In the genomic region with DNA sequence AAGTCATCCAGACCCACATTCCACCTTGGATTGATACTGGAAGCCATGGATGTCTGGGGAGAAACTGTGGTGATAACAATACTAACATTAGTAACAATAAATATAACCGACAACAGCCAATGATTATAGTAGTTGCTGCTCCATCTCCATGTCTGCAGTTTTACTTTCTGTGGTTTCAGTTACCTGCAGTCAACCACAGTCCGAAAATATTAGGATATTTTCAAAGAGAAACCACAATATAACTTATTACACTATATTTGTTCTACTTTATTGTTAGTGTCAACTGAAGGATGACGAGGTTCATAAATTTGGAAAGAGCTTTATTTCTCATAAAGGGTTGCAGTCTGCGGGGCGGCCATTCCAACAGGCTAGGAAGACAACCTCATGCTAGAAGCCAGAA, we compare ENCODE assay signal across 28 cellular contexts.
"Had no signal": no experiment of that assay in that cellular context is flagged by ENCODE, and none has a peak within 500 bp of the region (broad histone marks: within the 10 kb centered on the region; RNA-seq: fewer than 3 reads in every experiment).

No MANE protein-coding gene starts in this region.

- H3K4me3 ChIP-seq: colonic mucosa, esophagus squamous epithelium, heart right ventricle, lower lobe of right lung, pancreas, right lobe of liver, suprapubic skin, vagina had no signal

- H3K27me3 ChIP-seq: colonic mucosa, esophagus squamous epithelium, pancreas, right lobe of liver, suprapubic skin, vagina had no signal

- H3K4me3 Mint-ChIP-seq: dendritic cell treated with granulocyte-macrophage colony-stimulating factor and Interleukin-4, amounts not matched to agents 40 ng/mL and 50 ng/mL, for 4 days; endodermal cell; stimulated activated naive CD8-positive, alpha-beta T cell treated with anti-CD3 and anti-CD28 coated beads, Interleukin-15, amount 100 ng/mL, for 72 hours had no signal

- ATAC-seq: heart right ventricle; left ventricle myocardium superior; lower lobe of right lung; natural killer cell; pancreas; right lobe of liver; stimulated activated naive CD8-positive, alpha-beta T cell treated with anti-CD3 and anti-CD28 coated beads, Interleukin-15, amount 100 ng/mL, for 72 hours had no signal

- H3K9me3 ChIP-seq: colonic mucosa, esophagus squamous epithelium, heart right ventricle, lower lobe of right lung, pancreas, right lobe of liver, suprapubic skin, vagina had no signal

- H3K36me3 ChIP-seq: colonic mucosa, esophagus squamous epithelium, heart right ventricle, lower lobe of right lung, pancreas, right lobe of liver, suprapubic skin, vagina had no signal

- H3K36me3 Mint-ChIP-seq: immature natural killer cell, natural killer cell had no signal

- H3K27ac Mint-ChIP-seq: dendritic cell treated with granulocyte-macrophage colony-stimulating factor and Interleukin-4, amounts not matched to agents 40 ng/mL and 50 ng/mL, for 4 days; endodermal cell had no signal

- DNase-seq: colonic mucosa; effector CD8-positive, alpha-beta T cell; endodermal cell; esophagus squamous epithelium; foreskin melanocyte; glutamatergic neuron; heart right ventricle; hippocampal formation; immature natural killer cell; islet precursor cell; left ventricle myocardium superior; lower lobe of right lung; natural killer cell; occipital lobe; pancreas; retina; right lobe of liver; small intestine; stimulated activated CD4-positive, alpha-beta T cell treated with anti-CD3 and anti-CD28 coated beads, Interleukin-12 subunit alpha, Interleukin-12 subunit beta, amount 100 ng/mL, for 4 hours; stimulated activated CD4-positive, alpha-beta T cell treated with anti-CD3 and anti-CD28 coated beads, Interleukin-1b, Interleukin-23, amount 100 ng/mL, for 48 hours; stimulated activated CD4-positive, alpha-beta T cell treated with anti-CD3 and anti-CD28 coated beads, Interleukin-4, amount 100 ng/mL, for 1 hour; stimulated activated CD8-positive, alpha-beta memory T cell treated with anti-CD3 and anti-CD28 coated beads, Interleukin-4, amount 100 ng/mL, for 48 hours; stimulated activated naive CD4-positive, alpha-beta T cell; stimulated activated naive CD8-positive, alpha-beta T cell treated with anti-CD3 and anti-CD28 coated beads, Interleukin-15, amount 100 ng/mL, for 72 hours; trophoblast cell had no signal

- H3K9me3 Mint-ChIP-seq: dendritic cell treated with granulocyte-macrophage colony-stimulating factor and Interleukin-4, amounts not matched to agents 40 ng/mL and 50 ng/mL, for 4 days; endodermal cell; immature natural killer cell; natural killer cell; stimulated activated naive CD8-positive, alpha-beta T cell treated with anti-CD3 and anti-CD28 coated beads, Interleukin-15, amount 100 ng/mL, for 72 hours had no signal

- H3K27me3 Mint-ChIP-seq: stimulated activated naive CD8-positive, alpha-beta T cell treated with anti-CD3 and anti-CD28 coated beads, Interleukin-15, amount 100 ng/mL, for 72 hours had no signal

- H3K27ac ChIP-seq: colonic mucosa, esophagus squamous epithelium, heart right ventricle, lower lobe of right lung, right lobe of liver, suprapubic skin, vagina had no signal
